ENCODE assay signal across 18 cellular contexts in genomic region chr13:75101997-75102720, GRCh38.
DNase-seq lines count a peak whose midpoint lies in the region; ATAC-seq and TF ChIP-seq lines count a peak whose summit lies in the region.
"Had no signal": no experiment of that assay in that cellular context is flagged by ENCODE, and none has a peak within 500 bp of the region (broad histone marks: within the 10 kb centered on the region; RNA-seq: fewer than 3 reads in every experiment).

No MANE protein-coding gene starts in this region.

- BruUV-seq in PC-3 (replicated peaks; lab: Mats Ljungman, UMichigan) = no TSS peak

- H2AFZ ChIP-seq in PC-3 (ENCODE audit: low read length) (no peak overlapping the region), fibroblast of lung (ENCODE audit: low read length) (no peak overlapping the region)

- H3K4me3 Mint-ChIP-seq in neural crest cell = no peak overlapping the region
- H3K4me3 Mint-ChIP-seq in CD8-positive, alpha-beta T cell = no peak overlapping the region
- H3K4me3 Mint-ChIP-seq: activated T-cell treated with anti-CD3 and anti-CD28 coated beads, Interleukin-2, amount 50 U/mL, for 72 hours; CD14-positive monocyte; stimulated activated memory B cell treated with anti-CD40 and anti-IgM and Interleukin-4, amounts not matched to agents 10 μg/mL and 1 μg/mL and 100 μg/mL, for 72 hours; T-helper 17 cell had no signal

- TF ChIP-seq EP300 in sigmoid colon (IDR thresholded peaks at IDR 0.05) = no peak

- H3K36me3 ChIP-seq in PC-3 (ENCODE audit: low read depth, low read length) (no peaks in the 10 kb centered on the region), fibroblast of lung (ENCODE audit: control insufficient read depth, insufficient read depth, low read length) (no peaks in the 10 kb centered on the region), sigmoid colon (no peaks in the 10 kb centered on the region)
- no peaks in the 10 kb centered on the region for H3K36me3 ChIP-seq in CD8-positive, alpha-beta T cell (ENCODE audit: insufficient read depth, low read length)
- H3K36me3 ChIP-seq: right lobe of liver had no signal

- H3K4me1 Mint-ChIP-seq in neural crest cell = peaks cover 22% of the 10 kb centered on the region
- no peaks in the 10 kb centered on the region for H3K4me1 Mint-ChIP-seq in CD8-positive, alpha-beta T cell (ENCODE audit: low read depth)
- H3K4me1 Mint-ChIP-seq: CD14-positive monocyte; stimulated activated memory B cell treated with anti-CD40 and anti-IgM and Interleukin-4, amounts not matched to agents 10 μg/mL and 1 μg/mL and 100 μg/mL, for 72 hours; T-helper 17 cell had no signal

- H3K27me3 Mint-ChIP-seq in neural crest cell (ENCODE audit: low read depth) = no peaks in the 10 kb centered on the region
- H3K27me3 Mint-ChIP-seq in CD8-positive, alpha-beta T cell (ENCODE audit: low read depth) = peaks cover 9% of the 10 kb centered on the region
- H3K27me3 Mint-ChIP-seq: stimulated activated memory B cell treated with anti-CD40 and anti-IgM and Interleukin-4, amounts not matched to agents 10 μg/mL and 1 μg/mL and 100 μg/mL, for 72 hours had no signal

- WGBS in sigmoid colon, 2 donors = 74 to 78% methylated on average over 5 of the region's 5 CpGs

- TF ChIP-seq POLR2A in sigmoid colon (IDR thresholded peaks at IDR 0.05) = no peak

- ATAC-seq in PC-3 = no peak
- no peak for ATAC-seq in CD8-positive, alpha-beta T cell
- ATAC-seq: activated T-cell treated with anti-CD3 and anti-CD28 coated beads, Interleukin-2, amount 50 U/mL, for 72 hours; right lobe of liver; stimulated activated memory B cell treated with anti-CD40 and anti-IgM and Interleukin-4, amounts not matched to agents 10 μg/mL and 1 μg/mL and 100 μg/mL, for 72 hours; T-helper 17 cell had no signal

- CTCF ChIA-PET in PC-3 (lab: Charles Lee) = no interaction called here
- CTCF ChIA-PET in CD8-positive, alpha-beta T cell (lab: Charles Lee) = no interaction called here

- no peak overlapping the region for H3K4me2 ChIP-seq in PC-3 (ENCODE audit: low read length)
- H3K4me2 ChIP-seq in fibroblast of lung (ENCODE audit: extremely low read depth, insufficient read depth, low read length) = no peak overlapping the region

- H3K79me2 ChIP-seq in PC-3 (ENCODE audit: low read length) (no peaks in the 10 kb centered on the region), fibroblast of lung (ENCODE audit: control insufficient read depth, insufficient read depth, low read length) (no peaks in the 10 kb centered on the region)

- H3K27me3 ChIP-seq in PC-3 (ENCODE audit: low read length) (no peaks in the 10 kb centered on the region), fibroblast of lung (ENCODE audit: control insufficient read depth, insufficient read depth, low read length) (no peaks in the 10 kb centered on the region), sigmoid colon (no peaks in the 10 kb centered on the region)
- no peaks in the 10 kb centered on the region for H3K27me3 ChIP-seq in CD8-positive, alpha-beta T cell (ENCODE audit: insufficient read depth, low read length)
- H3K27me3 ChIP-seq: dorsolateral prefrontal cortex, right lobe of liver had no signal

- intact Hi-C loops in PC-3 (cut with micrococcal nuclease) = no loop called here
- intact Hi-C loops in sigmoid colon (cut with DNase I) = no loop called here
- intact Hi-C loops in CD8-positive, alpha-beta T cell (cut with DNase I, micrococcal nuclease) = no loop called here

- H3K4me3 ChIP-seq in PC-3 (ENCODE audit: low read length) = no peak overlapping the region
- no peak overlapping the region for H3K4me3 ChIP-seq in fibroblast of lung (replicated peaks in 1 of 4; ENCODE audit: control extremely low read depth in 1 of 4, insufficient read depth in 1 of 4, low read depth in 3 of 4, low read length in 4 of 4)
- no peak overlapping the region for H3K4me3 ChIP-seq in sigmoid colon
- no peak overlapping the region for H3K4me3 ChIP-seq in CD8-positive, alpha-beta T cell (ENCODE audit: low read depth, low read length)
- H3K4me3 ChIP-seq: dorsolateral prefrontal cortex, right lobe of liver had no signal

- H3K27ac ChIP-seq in PC-3 (ENCODE audit: low read length) (no peak overlapping the region), fibroblast of lung (ENCODE audit: insufficient read depth, low read length) (no peak overlapping the region), sigmoid colon (no peak overlapping the region)
- no peak overlapping the region for H3K27ac ChIP-seq in CD8-positive, alpha-beta T cell (ENCODE audit: low read depth, low read length)
- H3K27ac ChIP-seq: dorsolateral prefrontal cortex, right lobe of liver had no signal

- H3K36me3 Mint-ChIP-seq in neural crest cell (ENCODE audit: low read depth) = peaks cover 3% of the 10 kb centered on the region
- H3K36me3 Mint-ChIP-seq in CD8-positive, alpha-beta T cell = no peaks in the 10 kb centered on the region
- H3K36me3 Mint-ChIP-seq: CD14-positive monocyte; stimulated activated memory B cell treated with anti-CD40 and anti-IgM and Interleukin-4, amounts not matched to agents 10 μg/mL and 1 μg/mL and 100 μg/mL, for 72 hours had no signal

- H3K9me3 Mint-ChIP-seq in neural crest cell = peaks cover 7% of the 10 kb centered on the region
- H3K9me3 Mint-ChIP-seq in CD8-positive, alpha-beta T cell = no peaks in the 10 kb centered on the region
- H3K9me3 Mint-ChIP-seq: activated T-cell treated with anti-CD3 and anti-CD28 coated beads, Interleukin-2, amount 50 U/mL, for 72 hours; stimulated activated memory B cell treated with anti-CD40 and anti-IgM and Interleukin-4, amounts not matched to agents 10 μg/mL and 1 μg/mL and 100 μg/mL, for 72 hours had no signal

- H3K9me2 ChIP-seq in PC-3 (replicated peaks; ENCODE audit: low read length) = no peaks in the 10 kb centered on the region

- H3K4me1 ChIP-seq in PC-3 (ENCODE audit: insufficient read depth, low read length) (no peaks in the 10 kb centered on the region), fibroblast of lung (ENCODE audit: control insufficient read depth, extremely low read depth, insufficient read depth, low read length) (no peaks in the 10 kb centered on the region), sigmoid colon (no peaks in the 10 kb centered on the region)
- H3K4me1 ChIP-seq in CD8-positive, alpha-beta T cell (ENCODE audit: insufficient read depth, low read length) = no peaks in the 10 kb centered on the region
- H3K4me1 ChIP-seq: right lobe of liver had no signal

- DNase-seq in ELR (ENCODE audit: low read depth) (peak; percentile 54), PC-3 (peak; percentile 41), fibroblast of lung (ENCODE audit: low read depth in 2 of 2) (peak; percentile 25 to 71), neural crest cell (ENCODE audit: low read depth, low spot score) (no peak), NCI-H1105 (lab: John Stamatoyannopoulos, UW) (no peak), sigmoid colon (no peak), ureter (ENCODE audit: low spot score) (no peak)
- DNase-seq in CD8-positive, alpha-beta T cell = no peak
- DNase-seq: activated T-cell treated with anti-CD3 and anti-CD28 coated beads, Interleukin-2, amount 50 U/mL, for 72 hours; amniotic stem cell; dorsolateral prefrontal cortex; left cardiac atrium; NCI-H1105 treated with DMSO at 0.1 percent for 48 hours; NCI-H510A; right lobe of liver; T-helper 17 cell had no signal

- TF ChIP-seq CTCF in PC-3 (conservative IDR thresholded peaks at IDR 0.05; ENCODE audit: low read depth, low read length) (no peak), fibroblast of lung (conservative IDR thresholded peaks at IDR 0.05 in 1 of 2, IDR thresholded peaks at IDR 0.05 in 1 of 2; ENCODE audit: low read depth in 1 of 2, low read length in 2 of 2) (no peak), neural crest cell (conservative IDR thresholded peaks at IDR 0.05) (no peak), sigmoid colon (IDR thresholded peaks at IDR 0.05) (no peak)
- no peak for TF ChIP-seq CTCF in CD8-positive, alpha-beta T cell (IDR thresholded peaks at IDR 0.05)

- 0 out of 2 replicates have a peak, but pooled peaks cover 5% of the 10 kb centered on the region for H3K9me3 ChIP-seq in PC-3 (ENCODE audit: low read length)
- no peaks in the 10 kb centered on the region for H3K9me3 ChIP-seq in fibroblast of lung (ENCODE audit: control insufficient read depth, insufficient read depth, low read depth, low read length)
- H3K9me3 ChIP-seq in sigmoid colon = no peaks in the 10 kb centered on the region
- H3K9me3 ChIP-seq in CD8-positive, alpha-beta T cell (ENCODE audit: low read length) = no peaks in the 10 kb centered on the region
- H3K9me3 ChIP-seq: right lobe of liver had no signal

- H4K20me1 ChIP-seq in PC-3 (ENCODE audit: low read length) (no peaks in the 10 kb centered on the region), fibroblast of lung (ENCODE audit: control insufficient read depth, extremely low read depth, insufficient read depth, low read length) (no peaks in the 10 kb centered on the region)

- H3K9ac ChIP-seq in PC-3 (ENCODE audit: low read length) (no peak overlapping the region), fibroblast of lung (ENCODE audit: insufficient read depth, low read length) (no peak overlapping the region)

- no peaks in the 10 kb centered on the region for H3F3A ChIP-seq in PC-3 (ENCODE audit: low read length, unreplicated experiment)

- peak overlapping the region; percentile 63 for H3K27ac Mint-ChIP-seq in neural crest cell (ENCODE audit: unreplicated experiment)
- H3K27ac Mint-ChIP-seq in CD8-positive, alpha-beta T cell = no peak overlapping the region
- H3K27ac Mint-ChIP-seq: activated T-cell treated with anti-CD3 and anti-CD28 coated beads, Interleukin-2, amount 50 U/mL, for 72 hours; CD14-positive monocyte; stimulated activated memory B cell treated with anti-CD40 and anti-IgM and Interleukin-4, amounts not matched to agents 10 μg/mL and 1 μg/mL and 100 μg/mL, for 72 hours; T-helper 17 cell had no signal

- POLR2A ChIA-PET in PC-3 (lab: Charles Lee; ENCODE audit: unreplicated experiment) = no interaction called here
- POLR2A ChIA-PET in CD8-positive, alpha-beta T cell (lab: Charles Lee) = no interaction called here

Comparison
In these comparisons a context has a peak if more than half of its experiments do, and no peak if none do; other contexts are left out.
1. DNase-seq: peak in ELR (single experiment), PC-3 (single experiment) and fibroblast of lung (2 of 2); none in neural crest cell (single experiment), NCI-H1105 (single experiment), sigmoid colon (single experiment), CD8-positive, alpha-beta T cell (0 of 7) and ureter (single experiment).